Comparison of ENCODE assay signal across 31 cellular contexts in genomic region chr13:28031929-28032328, GRCh38. TPM values are rescaled to one million over a fixed set of nuclear protein-coding genes. Genes with fewer than 3 reads are reported as not detected.
A peak's percentile ranks its signal among the peaks of the same experiment; 100 is the strongest.
DNase-seq lines count a peak whose midpoint lies in the region; ATAC-seq, FAIRE-seq and TF ChIP-seq lines count a peak whose summit lies in the region.
"Had no signal": no experiment of that assay in that cellular context is flagged by ENCODE, and none has a peak within 500 bp of the region (broad histone marks: within the 10 kb centered on the region; RNA-seq: fewer than 3 reads in every experiment).

No MANE protein-coding gene starts in this region.

- intact Hi-C loops in right lobe of liver (cut with DNase I): no loop called here
- intact Hi-C loops in HepG2 (cut with micrococcal nuclease; ENCODE audit: unreplicated experiment): no loop called here
- intact Hi-C loops in activated B cell treated with CpG ODN at 0.5 μM for 24 hours (cut with micrococcal nuclease): loop anchor here (1.0 to 2.0 kb wide), 2 partner anchors 11 to 17 kb away; no protein-coding TSS in a partner anchor

- ATAC-seq in right lobe of liver: peak in 3 of 4 donors; percentile 9 to 28 (median 21)
- ATAC-seq in HepG2: no peak
- peak; percentile 26 for ATAC-seq in activated B cell treated with CpG ODN at 0.5 μM for 24 hours (ENCODE audit: low read depth)
- ATAC-seq in HG03354 (IDR thresholded peaks at IDR 0.05; ENCODE audit: poor library complexity, severe bottlenecking, unreplicated experiment): no peak
- no peak for ATAC-seq in activated CD4-positive, CD25-positive, alpha-beta regulatory T cell treated with anti-CD3 and anti-CD28 coated beads, Interleukin-2, amount 50 U/mL, for 24 hours
- ATAC-seq: body of pancreas; gastroesophageal sphincter; stimulated activated effector memory CD8-positive, alpha-beta T cell treated with anti-CD3 and anti-CD28 coated beads, Interleukin-12 subunit alpha, Interleukin-12 subunit beta, amount 100 ng/mL, for 72 hours had no signal

- FAIRE-seq in HepG2 (lab: Jason Lieb, UNC) (no peak), frontal cortex (lab: Jason Lieb, UNC) (no peak)
- FAIRE-seq: urothelium cell line had no signal

- peaks cover 3% of the 10 kb centered on the region for H3K9me3 Mint-ChIP-seq in activated B cell treated with CpG ODN at 0.5 μM for 24 hours
- H3K9me3 Mint-ChIP-seq: CD8-positive, alpha-beta memory T cell; stimulated activated effector memory CD8-positive, alpha-beta T cell treated with anti-CD3 and anti-CD28 coated beads, Interleukin-12 subunit alpha, Interleukin-12 subunit beta, amount 100 ng/mL, for 72 hours had no signal

- TF ChIP-seq EP300 in HepG2 (IDR thresholded peaks at IDR 0.05; ENCODE audit: low read depth in 2 of 2, low read length in 2 of 2) (no peak), HepG2 (CRISPR knock-in tag; IDR thresholded peaks at IDR 0.05; ENCODE audit: borderline replicate concordance) (no peak)

- H3K27ac ChIP-seq in right lobe of liver: no peak overlapping the region
- no peak overlapping the region for H3K27ac ChIP-seq in HepG2 (ENCODE audit: extremely low read length, insufficient read depth, low read length)
- H3K27ac ChIP-seq: body of pancreas, gastroesophageal sphincter, RWPE1, sigmoid colon, testis had no signal

- no peak for TF ChIP-seq CTCF in right lobe of liver (IDR thresholded peaks at IDR 0.05)
- TF ChIP-seq CTCF in HepG2 (CRISPR knock-in tag; IDR thresholded peaks at IDR 0.05): no peak
- no peak for TF ChIP-seq CTCF in activated B cell treated with CpG ODN at 0.5 μM for 24 hours (IDR thresholded peaks at IDR 0.05)

- H3K4me2 ChIP-seq in HepG2 (ENCODE audit: low read depth, low read length): no peak overlapping the region
- H3K4me2 ChIP-seq: SK-N-SH had no signal

- in situ Hi-C loops in HepG2 (cut with HindIII; ENCODE audit: extremely low pct_ligation_motif_present, low pct_unique_long_range_greater_than_20kb): no loop called here

- H3K27me3 ChIP-seq in right lobe of liver (no peaks in the 10 kb centered on the region), HepG2 (ENCODE audit: control insufficient read depth in 1 of 2, insufficient read depth in 2 of 2, low read length in 2 of 2) (no peaks in the 10 kb centered on the region)
- H3K27me3 ChIP-seq: body of pancreas, sigmoid colon, testis had no signal

- H3K4me3 ChIP-seq in right lobe of liver: no peak overlapping the region
- no peak overlapping the region for H3K4me3 ChIP-seq in HepG2 (replicated peaks in 1 of 3; ENCODE audit: insufficient read depth in 1 of 3, low read depth in 2 of 3, low read length in 3 of 3)
- H3K4me3 ChIP-seq: body of pancreas, gastroesophageal sphincter, sigmoid colon, testis had no signal

- H3K9me3 ChIP-seq in right lobe of liver (no peaks in the 10 kb centered on the region), HepG2 (ENCODE audit: low read length) (no peaks in the 10 kb centered on the region)
- H3K9me3 ChIP-seq: body of pancreas, gastroesophageal sphincter, sigmoid colon, SK-N-SH, testis had no signal

- peaks cover 59% of the 10 kb centered on the region for H3K4me1 Mint-ChIP-seq in activated B cell treated with CpG ODN at 0.5 μM for 24 hours

- no peaks in the 10 kb centered on the region for H3K27me3 Mint-ChIP-seq in activated B cell treated with CpG ODN at 0.5 μM for 24 hours

- H3K4me1 ChIP-seq in right lobe of liver (no peaks in the 10 kb centered on the region), HepG2 (ENCODE audit: insufficient read depth, low read length) (no peaks in the 10 kb centered on the region)
- H3K4me1 ChIP-seq: body of pancreas, gastroesophageal sphincter, sigmoid colon had no signal

- TF ChIP-seq POLR2A in right lobe of liver (IDR thresholded peaks at IDR 0.05): no peak
- TF ChIP-seq POLR2A in HepG2 (IDR thresholded peaks at IDR 0.05; ENCODE audit: insufficient read depth in 1 of 2, low read depth in 2 of 2, low read length in 2 of 2): no peak

- no peak for DNase-seq in right lobe of liver
- no peak for DNase-seq in HepG2 (ENCODE audit: low spot score)
- DNase-seq in MV-4-11 (lab: John Stamatoyannopoulos, UW): peak; percentile 96
- no peak for DNase-seq in activated B cell treated with CpG ODN at 0.5 μM for 24 hours
- no peak for DNase-seq in frontal cortex (ENCODE audit: low spot score in 2 of 2)
- no peak for DNase-seq in NCI-H1694 treated with DMSO at 0.1 percent for 48 hours (lab: John Stamatoyannopoulos, UW)
- DNase-seq: activated CD4-positive, alpha-beta T cell treated with anti-CD3 and anti-CD28 coated beads for 48 hours; activated T-cell treated with anti-CD3 and anti-CD28 coated beads, Interleukin-2, amount 50 U/mL, for 1 hour; CD8-positive, alpha-beta memory T cell; cerebellar nuclear complex; DMS 273 treated with DMSO at 0.1 percent for 48 hours; EL; mammary epithelial cell; NCI-H1105 treated with DMSO at 0.1 percent for 48 hours; NCI-H2029; SK-N-SH; stimulated activated CD4-positive, alpha-beta T cell treated with anti-CD3 and anti-CD28 coated beads, Interleukin-4, amount 100 ng/mL, for 24 hours; testis had no signal

- no peak for TF ChIP-seq RAD21 in HepG2 (CRISPR knock-in tag; IDR thresholded peaks at IDR 0.05)

- H3K79me2 ChIP-seq in HepG2 (ENCODE audit: insufficient read depth, low read length): no peaks in the 10 kb centered on the region

- 56% methylated on average over 4 of the region's 6 CpGs for WGBS in right lobe of liver (ENCODE audit: insufficient coverage, low coverage, low lambda C conversion rate, missing lambda C conversion rate)
- WGBS in HepG2 (ENCODE audit: low lambda C conversion rate): 54% methylated on average over 6 of the region's 6 CpGs

- no peak overlapping the region for H3K4me3 Mint-ChIP-seq in activated B cell treated with CpG ODN at 0.5 μM for 24 hours
- H3K4me3 Mint-ChIP-seq: CD8-positive, alpha-beta memory T cell; stimulated activated effector memory CD8-positive, alpha-beta T cell treated with anti-CD3 and anti-CD28 coated beads, Interleukin-12 subunit alpha, Interleukin-12 subunit beta, amount 100 ng/mL, for 72 hours had no signal

- H3K36me3 ChIP-seq in right lobe of liver: no peaks in the 10 kb centered on the region
- no peaks in the 10 kb centered on the region for H3K36me3 ChIP-seq in HepG2 (replicated peaks in 1 of 2; ENCODE audit: control insufficient read depth in 1 of 2, insufficient read depth in 2 of 2, low read length in 2 of 2)
- H3K36me3 ChIP-seq: gastroesophageal sphincter, sigmoid colon had no signal

- H3K36me3 Mint-ChIP-seq in activated B cell treated with CpG ODN at 0.5 μM for 24 hours (ENCODE audit: low read depth): no peaks in the 10 kb centered on the region
- H3K36me3 Mint-ChIP-seq: CD8-positive, alpha-beta memory T cell; stimulated activated effector memory CD8-positive, alpha-beta T cell treated with anti-CD3 and anti-CD28 coated beads, Interleukin-12 subunit alpha, Interleukin-12 subunit beta, amount 100 ng/mL, for 72 hours had no signal

- H2AFZ ChIP-seq in HepG2 (ENCODE audit: low read length): no peak overlapping the region

- BruUV-seq in HepG2 (replicated peaks; lab: Mats Ljungman, UMichigan): no TSS peak

- CTCF ChIA-PET in HepG2 (lab: Yijun Ruan, JAX; ENCODE audit: low intra/inter-chr PET ratio, low total read pairs): no interaction called here
- CTCF ChIA-PET in activated B cell treated with CpG ODN at 0.5 μM for 24 hours (lab: Charles Lee): no interaction called here

- POLR2A ChIA-PET in HepG2 (lab: Yijun Ruan, JAX): no interaction called here
- POLR2A ChIA-PET in activated B cell treated with CpG ODN at 0.5 μM for 24 hours (lab: Charles Lee): interaction anchor here (0.6 to 2.2 kb wide), 3 partner anchors 25 to 852 kb away, joined by 4 to 6 read pairs (median 5); partner anchors contain the start of gene PAN3

- H4K20me1 ChIP-seq in HepG2 (ENCODE audit: insufficient read depth, low read length): no peaks in the 10 kb centered on the region

- H3K9ac ChIP-seq in HepG2 (ENCODE audit: insufficient read depth, low read depth, low read length): no peak overlapping the region
- H3K9ac ChIP-seq: SK-N-SH had no signal

- peak overlapping the region; percentile 78 for H3K27ac Mint-ChIP-seq in activated B cell treated with CpG ODN at 0.5 μM for 24 hours
- H3K27ac Mint-ChIP-seq: stimulated activated effector memory CD8-positive, alpha-beta T cell treated with anti-CD3 and anti-CD28 coated beads, Interleukin-12 subunit alpha, Interleukin-12 subunit beta, amount 100 ng/mL, for 72 hours had no signal

TF ChIP-seq in HepG2, 621 proteins besides CTCF, POLR2A, EP300 and RAD21 (continues in another document):
- TF ChIP-seq ZNF337 (CRISPR knock-in tag; IDR thresholded peaks at IDR 0.05; ENCODE audit: borderline replicate concordance, low read depth): no peak
- no peak for TF ChIP-seq ADNP (CRISPR knock-in tag; IDR thresholded peaks at IDR 0.05)
- no peak for TF ChIP-seq ZNF563 (CRISPR knock-in tag; IDR thresholded peaks at IDR 0.05)
- TF ChIP-seq SATB2 (CRISPR knock-in tag; IDR thresholded peaks at IDR 0.05): no peak
- no peak for TF ChIP-seq ATRX (CRISPR knock-in tag; IDR thresholded peaks at IDR 0.05; ENCODE audit: borderline replicate concordance)

RNA-seq across cellular contexts. Expression of gene URAD, which starts 43.4 kb away (rescaled TPM):
- total RNA-seq in right lobe of liver (not detected), HepG2 (2016; rRNA removed; fragmentation: Illumina TruSeq; extraction: Trizol) (not detected in 2 replicates), activated B cell treated with CpG ODN at 0.5 μM for 24 hours (not detected in 2 replicates), frontal cortex (not detected)
- not detected in 2 replicates for total RNA-seq in HepG2 (2016; cell fraction: cytosol; rRNA removed; fragmentation: Illumina TruSeq; extraction: Trizol; ENCODE audit: low read depth)
- not detected in 2 replicates for total RNA-seq in HepG2 (2016; cell fraction: insoluble cytoplasmic fraction; rRNA removed; fragmentation: Illumina TruSeq; extraction: Trizol)
- total RNA-seq in HepG2 (2016; cell fraction: membrane; rRNA removed; fragmentation: Illumina TruSeq; extraction: Trizol): not detected in 2 replicates
- total RNA-seq in HepG2 (2016; cell fraction: nucleus; rRNA removed; fragmentation: Illumina TruSeq; extraction: Trizol): not detected in 2 replicates
- polyA plus RNA-seq in HepG2 (2011; rRNA removed): not detected in 2 replicates
- not detected in 2 replicates for polyA plus RNA-seq in HepG2 (2011; cell fraction: cytosol; rRNA removed)
- not detected in 2 replicates for polyA plus RNA-seq in HepG2 (2011; cell fraction: nucleus; rRNA removed)
- not detected in 2 replicates for polyA plus RNA-seq in HepG2 (2012)
- not detected in 2 replicates for polyA plus RNA-seq in HepG2 (2016; cell fraction: cytosol; fragmentation: Illumina TruSeq; extraction: Trizol; ENCODE audit: low read depth)
- not detected in 2 replicates for polyA plus RNA-seq in HepG2 (2016; cell fraction: insoluble cytoplasmic fraction; fragmentation: Illumina TruSeq; extraction: Trizol; ENCODE audit: low read depth)
- polyA plus RNA-seq in HepG2 (2016; cell fraction: membrane; fragmentation: Illumina TruSeq; extraction: Trizol; ENCODE audit: low read depth): not detected in 2 replicates
- polyA plus RNA-seq in HepG2 (2016; cell fraction: nucleus; fragmentation: Illumina TruSeq; extraction: Trizol; ENCODE audit: insufficient read depth, low read depth): not detected in 2 replicates
- not detected in 2 replicates for polyA minus RNA-seq in HepG2 (2011; rRNA and poly(A)+ RNA removed; ENCODE audit: low replicate concordance)
- polyA minus RNA-seq in HepG2 (2011; cell fraction: cytosol; rRNA and poly(A)+ RNA removed): not detected in 2 replicates
- not detected in 2 replicates for polyA minus RNA-seq in HepG2 (2011; cell fraction: nucleus; rRNA and poly(A)+ RNA removed)
- total RNA-seq: A172; activated CD8-positive, alpha-beta memory T cell treated with anti-CD3 and anti-CD28 coated beads for 36 hours; body of pancreas; CD8-positive, alpha-beta memory T cell; gastroesophageal sphincter; mammary epithelial cell; OCI-LY7; posterior vena cava; sigmoid colon; T-helper 2 cell treated with Interferon-gamma antibody and Interleukin-4, amounts not matched to agents 100 ng/mL and 5 ng/mL, for 36 hours had no signal
- polyA plus RNA-seq: CD8-positive, alpha-beta memory T cell; mammary epithelial cell; SK-N-SH had no signal

Comparison
In these comparisons a context has a peak if more than half of its experiments do, and no peak if none do; other contexts are left out.
1. ATAC-seq: peak in right lobe of liver (3 of 4) and activated B cell treated with CpG ODN at 0.5 μM for 24 hours (single experiment); none in HepG2 (single experiment), HG03354 (single experiment) and activated CD4-positive, CD25-positive, alpha-beta regulatory T cell treated with anti-CD3 and anti-CD28 coated beads, Interleukin-2, amount 50 U/mL, for 24 hours (0 of 2).